In the genomic region with DNA sequence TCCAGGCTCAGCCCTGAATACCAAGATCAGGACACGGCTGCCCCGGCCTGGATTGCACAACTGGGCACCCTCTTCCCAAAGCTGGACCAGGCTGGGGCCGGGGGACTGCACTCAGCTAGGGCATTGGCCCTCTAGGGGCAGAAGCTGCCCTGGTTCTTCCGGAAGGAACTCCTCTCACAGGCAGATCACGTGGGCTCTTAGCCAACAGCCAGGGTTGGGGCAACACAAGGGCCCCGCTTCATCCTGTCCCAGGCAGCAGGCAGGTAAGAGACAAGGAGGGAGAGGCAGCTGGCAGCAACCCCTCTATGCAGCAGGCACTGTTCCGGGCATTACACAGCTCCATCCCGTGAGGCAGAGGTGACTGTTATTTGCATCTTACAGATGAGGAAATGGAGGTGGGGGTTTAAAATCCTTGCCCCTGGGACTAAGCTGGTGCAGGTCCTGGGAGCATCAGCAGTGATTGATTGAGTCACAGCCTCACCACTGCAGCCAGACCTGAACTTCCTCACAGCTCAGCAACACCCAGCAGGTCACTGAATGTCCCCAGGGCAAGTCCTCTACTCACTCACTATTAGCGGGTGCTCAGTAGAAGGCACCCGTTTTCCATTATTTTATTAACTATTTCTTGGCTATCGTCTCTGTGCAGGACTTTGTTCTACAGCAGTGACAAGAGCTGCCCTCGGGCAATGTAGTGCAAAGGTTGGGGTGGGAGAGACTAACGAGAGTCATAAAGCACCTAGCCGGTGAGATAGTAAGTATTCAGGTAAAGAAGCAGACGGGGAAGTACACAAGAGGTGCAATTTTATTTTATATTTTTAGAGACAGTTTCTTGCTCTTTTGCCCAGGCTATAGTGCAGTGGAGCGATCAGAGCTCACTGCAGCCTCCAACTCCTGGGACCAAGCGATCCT, we compare ENCODE assay signal across 13 cellular contexts. TPM values are rescaled to one million over a fixed set of nuclear protein-coding genes. Genes with fewer than 3 reads are reported as not detected.
A peak's percentile ranks its signal among the peaks of the same experiment; 100 is the strongest.
DNase-seq lines count a peak whose midpoint lies in the region; ATAC-seq lines count a peak whose summit lies in the region.
"Not testable (repeated sequence)": the region's sequence is repeated elsewhere in the genome, so short reads cannot be mapped to it uniquely, and the experiment has no call there.
"Had no signal": no experiment of that assay in that cellular context is flagged by ENCODE, and none has a peak within 500 bp of the region (broad histone marks: within the 10 kb centered on the region; RNA-seq: fewer than 3 reads in every experiment).

No MANE protein-coding gene starts in this region.

- H3K4me1 Mint-ChIP-seq in naive B cell, result not testable (repeated sequence)

- peak; percentile 68 for ATAC-seq in GM18517 (IDR thresholded peaks at IDR 0.05; ENCODE audit: unreplicated experiment)
- peak; percentile 86 for ATAC-seq in GM21529 (IDR thresholded peaks at IDR 0.05; ENCODE audit: unreplicated experiment)
- ATAC-seq in HG03280 (IDR thresholded peaks at IDR 0.05; ENCODE audit: unreplicated experiment), result peak; percentile 50
- peak; percentile 45 for ATAC-seq in SK-N-SH treated with all-trans-retinoic acid at 6 μM for 48 hours
- peak; percentile 86 to 92 for ATAC-seq in activated naive CD4-positive, alpha-beta T cell treated with anti-CD3 and anti-CD28 coated beads, Interleukin-2, amount 50 U/mL, for 72 hours
- peak; percentile 47 for ATAC-seq in Right ventricle myocardium superior (ENCODE audit: poor library complexity)
- ATAC-seq in naive B cell (ENCODE audit: low read depth in 2 of 2), result peak; percentile 79 to 85

- not testable (repeated sequence) for H3K36me3 Mint-ChIP-seq in activated naive CD4-positive, alpha-beta T cell treated with anti-CD3 and anti-CD28 coated beads, Interleukin-2, amount 50 U/mL, for 72 hours; naive B cell

- H3K9me3 Mint-ChIP-seq in activated naive CD4-positive, alpha-beta T cell treated with anti-CD3 and anti-CD28 coated beads, Interleukin-2, amount 50 U/mL, for 72 hours; naive B cell: not testable (repeated sequence)

- not testable (repeated sequence) for DNase-seq in activated naive CD4-positive, alpha-beta T cell treated with anti-CD3 and anti-CD28 coated beads, Interleukin-2, amount 50 U/mL, for 72 hours (ENCODE audit: low spot score in 2 of 2); Right ventricle myocardium superior; naive B cell

- H3K4me3 Mint-ChIP-seq in naive B cell, result not testable (repeated sequence)

- intact Hi-C loops in Right ventricle myocardium superior (cut with DNase I), result not testable (repeated sequence)

- not testable (repeated sequence) for H3K27ac Mint-ChIP-seq in activated naive CD4-positive, alpha-beta T cell treated with anti-CD3 and anti-CD28 coated beads, Interleukin-2, amount 50 U/mL, for 72 hours; naive B cell

- H3K27me3 Mint-ChIP-seq in naive B cell, result not testable (repeated sequence)

RNA-seq across cellular contexts. Expression of a gene that starts 2.8 kb away (rescaled TPM):
- total RNA-seq in activated naive CD4-positive, alpha-beta T cell treated with anti-CD3 and anti-CD28 coated beads, Interleukin-2, amount 50 U/mL, for 72 hours, result under 1 TPM; 0.30 to 0.54 TPM
- total RNA-seq in Right ventricle myocardium superior, result 1.0 TPM
- under 1 TPM in 1 of 6 donors, not detected in 5; 0.20 TPM for polyA plus RNA-seq in naive B cell (ENCODE audit: low read depth in 6 of 6)
- total RNA-seq: bronchial epithelial cell, GM23248, lower leg skin, SJCRH30 had no signal
- polyA plus RNA-seq: GM23248 had no signal

RNA-seq across cellular contexts. Expression of a gene that starts 10.2 kb away (rescaled TPM):
- 10 to 100 TPM in 1 of 2 donors, 1 to 10 TPM in 1; 8.2 to 15.6 TPM for total RNA-seq in activated naive CD4-positive, alpha-beta T cell treated with anti-CD3 and anti-CD28 coated beads, Interleukin-2, amount 50 U/mL, for 72 hours
- total RNA-seq in Right ventricle myocardium superior, result 13.1 TPM
- 1 to 10 TPM in 3 of 6 donors, under 1 TPM in 2, not detected in 1; 0.90 to 3.6 (median 1.2) TPM for polyA plus RNA-seq in naive B cell (ENCODE audit: low read depth in 6 of 6)
- total RNA-seq: GM23248 had no signal
- polyA plus RNA-seq: GM23248 had no signal

RNA-seq across cellular contexts. Expression of a gene that starts 38.2 kb away (rescaled TPM):
- under 1 TPM in 1 of 2 donors, not detected in 1; 0.36 TPM for total RNA-seq in activated naive CD4-positive, alpha-beta T cell treated with anti-CD3 and anti-CD28 coated beads, Interleukin-2, amount 50 U/mL, for 72 hours
- total RNA-seq in Right ventricle myocardium superior, result not detected
- not detected for polyA plus RNA-seq in naive B cell (ENCODE audit: low read depth in 6 of 6)
- total RNA-seq: activated naive CD4-positive, alpha-beta T cell treated with anti-CD3 and anti-CD28 coated beads for 36 hours; bronchial epithelial cell; GM23248; lower leg skin; mucosa of gallbladder; SJCRH30 had no signal
- polyA plus RNA-seq: GM23248 had no signal

RNA-seq across cellular contexts. Expression of a gene that starts 45.9 kb away (rescaled TPM):
- total RNA-seq in activated naive CD4-positive, alpha-beta T cell treated with anti-CD3 and anti-CD28 coated beads, Interleukin-2, amount 50 U/mL, for 72 hours, result 10 to 100 TPM; 10.7 to 22.1 TPM
- total RNA-seq in Right ventricle myocardium superior, result 13.2 TPM
- polyA plus RNA-seq in naive B cell (ENCODE audit: low read depth in 6 of 6), result 10 to 100 TPM; 35.1 to 66.2 (median 50.2) TPM
